Comparison of ENCODE assay signal across 19 cellular contexts in genomic region chr19:10278935-10279334, GRCh38. TPM values are rescaled to one million over a fixed set of nuclear protein-coding genes. Genes with fewer than 3 reads are reported as not detected.
DNase-seq lines count a peak whose midpoint lies in the region; ATAC-seq and TF ChIP-seq lines count a peak whose summit lies in the region.
"Had no signal": no experiment of that assay in that cellular context is flagged by ENCODE, and none has a peak within 500 bp of the region (broad histone marks: within the 10 kb centered on the region; RNA-seq: fewer than 3 reads in every experiment).

No MANE protein-coding gene starts in this region.

- H3K79me2 ChIP-seq in OCI-LY3 (ENCODE audit: low read length) (peaks cover 94% of the 10 kb centered on the region), PC-3 (ENCODE audit: low read length) (no peaks in the 10 kb centered on the region)

- no peaks in the 10 kb centered on the region for H3K9me3 Mint-ChIP-seq in activated CD4-positive, alpha-beta memory T cell treated with anti-CD3 and anti-CD28 coated beads, Interleukin-2, amount 10 ng/mL, durations not matched to agents 7 days and 5 days
- H3K9me3 Mint-ChIP-seq in activated CD4-positive, alpha-beta memory T cell treated with anti-CD3 and anti-CD28 coated beads for 36 hours, result no peaks in the 10 kb centered on the region
- no peaks in the 10 kb centered on the region for H3K9me3 Mint-ChIP-seq in endothelial cell (ENCODE audit: unreplicated experiment)
- H3K9me3 Mint-ChIP-seq in stimulated activated memory B cell treated with anti-CD40 and anti-IgM and Interleukin-4, amounts not matched to agents 10 μg/mL and 1 μg/mL and 100 μg/mL, for 72 hours, result no peaks in the 10 kb centered on the region
- H3K9me3 Mint-ChIP-seq: CD8-positive, alpha-beta T cell had no signal

- H3K27me3 Mint-ChIP-seq in activated CD4-positive, alpha-beta memory T cell treated with anti-CD3 and anti-CD28 coated beads, Interleukin-2, amount 10 ng/mL, durations not matched to agents 7 days and 5 days, result no peaks in the 10 kb centered on the region
- H3K27me3 Mint-ChIP-seq in activated CD4-positive, alpha-beta memory T cell treated with anti-CD3 and anti-CD28 coated beads for 36 hours, result no peaks in the 10 kb centered on the region
- H3K27me3 Mint-ChIP-seq in endothelial cell (ENCODE audit: unreplicated experiment), result peaks cover 6% of the 10 kb centered on the region
- H3K27me3 Mint-ChIP-seq in stimulated activated memory B cell treated with anti-CD40 and anti-IgM and Interleukin-4, amounts not matched to agents 10 μg/mL and 1 μg/mL and 100 μg/mL, for 72 hours, result no peaks in the 10 kb centered on the region

- no peaks in the 10 kb centered on the region for H3K9me2 ChIP-seq in PC-3 (replicated peaks; ENCODE audit: low read length)

- intact Hi-C loops in activated CD4-positive, alpha-beta memory T cell treated with anti-CD3 and anti-CD28 coated beads for 36 hours (cut with micrococcal nuclease), result no loop called here
- intact Hi-C loops in PC-3 (cut with micrococcal nuclease), result no loop called here
- intact Hi-C loops in testis (cut with DNase I; ENCODE audit: low total_unique reads), result no loop called here

- H3K36me3 ChIP-seq in OCI-LY3 (replicated peaks; ENCODE audit: low read depth, low read length) (peaks cover 72% of the 10 kb centered on the region), PC-3 (ENCODE audit: low read depth, low read length) (no peaks in the 10 kb centered on the region), testis (ENCODE audit: low read depth, missing control alignments) (no peaks in the 10 kb centered on the region)

- BruUV-seq in PC-3 (replicated peaks; lab: Mats Ljungman, UMichigan), result no TSS peak

- H4K20me1 ChIP-seq in OCI-LY3 (ENCODE audit: insufficient read depth, low read length), result peaks cover 89% of the 10 kb centered on the region
- no peaks in the 10 kb centered on the region for H4K20me1 ChIP-seq in PC-3 (ENCODE audit: low read length)

- no peak for ATAC-seq in stimulated activated memory B cell treated with anti-CD40 and anti-IgM and Interleukin-4, amounts not matched to agents 10 μg/mL and 1 μg/mL and 100 μg/mL, for 72 hours
- ATAC-seq in PC-3, result no peak
- ATAC-seq: CD8-positive, alpha-beta T cell had no signal

- H3K27me3 ChIP-seq in OCI-LY3 (ENCODE audit: low read depth, low read length), result no peaks in the 10 kb centered on the region
- H3K27me3 ChIP-seq in PC-3 (ENCODE audit: low read length), result no peaks in the 10 kb centered on the region
- H3K27me3 ChIP-seq in testis, result no peaks in the 10 kb centered on the region
- H3K27me3 ChIP-seq: BLaER1, Peyer's patch had no signal

- H3F3A ChIP-seq in PC-3 (ENCODE audit: low read length, unreplicated experiment), result no peaks in the 10 kb centered on the region

- no peak overlapping the region for H3K9ac ChIP-seq in OCI-LY3 (ENCODE audit: low read length)
- H3K9ac ChIP-seq in PC-3 (ENCODE audit: low read length), result no peak overlapping the region
- H3K9ac ChIP-seq: GM23248 had no signal

- peak overlapping the region; percentile 27 for H3K27ac ChIP-seq in OCI-LY3 (ENCODE audit: low read length)
- H3K27ac ChIP-seq in PC-3 (ENCODE audit: low read length), result no peak overlapping the region
- H3K27ac ChIP-seq in testis, result no peak overlapping the region
- H3K27ac ChIP-seq: BLaER1, GM23248 had no signal

- TF ChIP-seq CTCF in OCI-LY3 (IDR thresholded peaks at IDR 0.05; ENCODE audit: low read depth, low read length) (no peak), endothelial cell (IDR thresholded peaks at IDR 0.05; ENCODE audit: unreplicated experiment) (no peak), PC-3 (conservative IDR thresholded peaks at IDR 0.05; ENCODE audit: low read depth, low read length) (no peak), testis (IDR thresholded peaks at IDR 0.05) (no peak)

- H3K9me3 ChIP-seq in OCI-LY3 (ENCODE audit: insufficient read depth, low read length) (no peaks in the 10 kb centered on the region), PC-3 (ENCODE audit: low read length) (no peaks in the 10 kb centered on the region), testis (no peaks in the 10 kb centered on the region)
- H3K9me3 ChIP-seq: BLaER1, Peyer's patch had no signal

- H3K36me3 Mint-ChIP-seq in activated CD4-positive, alpha-beta memory T cell treated with anti-CD3 and anti-CD28 coated beads, Interleukin-2, amount 10 ng/mL, durations not matched to agents 7 days and 5 days (ENCODE audit: low read depth), result peaks cover 43% of the 10 kb centered on the region
- H3K36me3 Mint-ChIP-seq in activated CD4-positive, alpha-beta memory T cell treated with anti-CD3 and anti-CD28 coated beads for 36 hours, result peaks cover 44% of the 10 kb centered on the region
- no peaks in the 10 kb centered on the region for H3K36me3 Mint-ChIP-seq in endothelial cell (ENCODE audit: low read depth, unreplicated experiment)
- peaks cover 52% of the 10 kb centered on the region for H3K36me3 Mint-ChIP-seq in stimulated activated memory B cell treated with anti-CD40 and anti-IgM and Interleukin-4, amounts not matched to agents 10 μg/mL and 1 μg/mL and 100 μg/mL, for 72 hours

- no peak overlapping the region for H3K4me3 ChIP-seq in OCI-LY3 (ENCODE audit: low read length)
- no peak overlapping the region for H3K4me3 ChIP-seq in PC-3 (ENCODE audit: low read length)
- no peak overlapping the region for H3K4me3 ChIP-seq in testis
- H3K4me3 ChIP-seq: BLaER1, GM23248, Peyer's patch had no signal

- peak overlapping the region; percentile 44 for H3K27ac Mint-ChIP-seq in activated CD4-positive, alpha-beta memory T cell treated with anti-CD3 and anti-CD28 coated beads, Interleukin-2, amount 10 ng/mL, durations not matched to agents 7 days and 5 days
- H3K27ac Mint-ChIP-seq in activated CD4-positive, alpha-beta memory T cell treated with anti-CD3 and anti-CD28 coated beads for 36 hours, result no peak overlapping the region
- peak overlapping the region; percentile 57 for H3K27ac Mint-ChIP-seq in endothelial cell (ENCODE audit: unreplicated experiment)
- H3K27ac Mint-ChIP-seq in stimulated activated memory B cell treated with anti-CD40 and anti-IgM and Interleukin-4, amounts not matched to agents 10 μg/mL and 1 μg/mL and 100 μg/mL, for 72 hours, result peak overlapping the region; percentile 48
- H3K27ac Mint-ChIP-seq: CD8-positive, alpha-beta T cell had no signal

- H3K4me3 Mint-ChIP-seq in activated CD4-positive, alpha-beta memory T cell treated with anti-CD3 and anti-CD28 coated beads, Interleukin-2, amount 10 ng/mL, durations not matched to agents 7 days and 5 days, result no peak overlapping the region
- H3K4me3 Mint-ChIP-seq in activated CD4-positive, alpha-beta memory T cell treated with anti-CD3 and anti-CD28 coated beads for 36 hours, result no peak overlapping the region
- no peak overlapping the region for H3K4me3 Mint-ChIP-seq in endothelial cell (ENCODE audit: unreplicated experiment)
- peak overlapping the region; percentile 56 for H3K4me3 Mint-ChIP-seq in stimulated activated memory B cell treated with anti-CD40 and anti-IgM and Interleukin-4, amounts not matched to agents 10 μg/mL and 1 μg/mL and 100 μg/mL, for 72 hours
- H3K4me3 Mint-ChIP-seq: CD8-positive, alpha-beta T cell had no signal

- peaks cover 31% of the 10 kb centered on the region for H3K4me1 Mint-ChIP-seq in activated CD4-positive, alpha-beta memory T cell treated with anti-CD3 and anti-CD28 coated beads, Interleukin-2, amount 10 ng/mL, durations not matched to agents 7 days and 5 days
- H3K4me1 Mint-ChIP-seq in activated CD4-positive, alpha-beta memory T cell treated with anti-CD3 and anti-CD28 coated beads for 36 hours (ENCODE audit: low read depth), result peaks cover 21% of the 10 kb centered on the region
- H3K4me1 Mint-ChIP-seq in endothelial cell (ENCODE audit: unreplicated experiment), result no peaks in the 10 kb centered on the region
- H3K4me1 Mint-ChIP-seq in stimulated activated memory B cell treated with anti-CD40 and anti-IgM and Interleukin-4, amounts not matched to agents 10 μg/mL and 1 μg/mL and 100 μg/mL, for 72 hours, result peaks cover 52% of the 10 kb centered on the region

- H3K4me2 ChIP-seq in OCI-LY3 (ENCODE audit: low read length), result no peak overlapping the region
- H3K4me2 ChIP-seq in PC-3 (ENCODE audit: low read length), result no peak overlapping the region

- no peak for DNase-seq in activated CD4-positive, alpha-beta memory T cell treated with anti-CD3 and anti-CD28 coated beads, Interleukin-2, amount 10 ng/mL, durations not matched to agents 7 days and 5 days
- no peak for DNase-seq in activated CD4-positive, alpha-beta memory T cell treated with anti-CD3 and anti-CD28 coated beads for 36 hours
- DNase-seq in endothelial cell (ENCODE audit: low spot score) (no peak), PC-3 (no peak), testis (no peak), cortex of kidney (lab: John Stamatoyannopoulos, UW) (no peak)
- DNase-seq: CD8-positive, alpha-beta T cell; DMS79 treated with DMSO at 0.1 percent for 48 hours; GM23248; KG1; NCI-H1092 treated with DMSO at 0.1 percent for 48 hours; NCI-H2227 treated with DMSO at 0.1 percent for 48 hours; NCI-H524 treated with DMSO at 0.1 percent for 48 hours; Peyer's patch; Right ventricle myocardium superior had no signal

- CTCF ChIA-PET in activated CD4-positive, alpha-beta memory T cell treated with anti-CD3 and anti-CD28 coated beads, Interleukin-2, amount 10 ng/mL, durations not matched to agents 7 days and 5 days (lab: Charles Lee), result interaction anchor here (0.9 to 1.6 kb wide), 2 partner anchors 110 to 134 kb away, joined by 3 to 6 read pairs; no protein-coding TSS in a partner anchor
- CTCF ChIA-PET in activated CD4-positive, alpha-beta memory T cell treated with anti-CD3 and anti-CD28 coated beads for 36 hours (lab: Charles Lee), result interaction anchor here (0.6 to 0.9 kb wide), 2 partner anchors 110 to 125 kb away, joined by 3 read pairs; no protein-coding TSS in a partner anchor
- CTCF ChIA-PET in PC-3 (lab: Charles Lee), result no interaction called here

- WGBS in testis, 2 donors, result 86 to 100% methylated on average over 1 of the region's 1 CpG

- no peak overlapping the region for H2AFZ ChIP-seq in OCI-LY3 (ENCODE audit: low read depth, low read length)
- no peak overlapping the region for H2AFZ ChIP-seq in PC-3 (ENCODE audit: low read length)
- H2AFZ ChIP-seq: GM23248 had no signal

- TF ChIP-seq POLR2A in testis (IDR thresholded peaks at IDR 0.05), result no peak

- POLR2A ChIA-PET in activated CD4-positive, alpha-beta memory T cell treated with anti-CD3 and anti-CD28 coated beads, Interleukin-2, amount 10 ng/mL, durations not matched to agents 7 days and 5 days (lab: Charles Lee), result interaction anchor here (3.7 kb wide), 1 partner anchor 8 kb away, joined by 23 read pairs; the partner anchor contains the start of gene ICAM1
- POLR2A ChIA-PET in activated CD4-positive, alpha-beta memory T cell treated with anti-CD3 and anti-CD28 coated beads for 36 hours (lab: Charles Lee), result interaction anchor here (2.4 kb wide), 1 partner anchor 8 kb away, joined by 15 read pairs; the partner anchor contains the start of gene ICAM1
- POLR2A ChIA-PET in PC-3 (lab: Charles Lee; ENCODE audit: unreplicated experiment), result no interaction called here

- H3K4me1 ChIP-seq in OCI-LY3 (ENCODE audit: low read length) (peaks cover 41% of the 10 kb centered on the region), PC-3 (ENCODE audit: insufficient read depth, low read length) (peaks cover 7% of the 10 kb centered on the region), testis (no peaks in the 10 kb centered on the region)

RNA-seq across cellular contexts. Expression of gene ICAM4, which starts 7.8 kb away (rescaled TPM):
- 1 to 10 TPM; 1.5 to 2.0 TPM for total RNA-seq in activated CD4-positive, alpha-beta memory T cell treated with anti-CD3 and anti-CD28 coated beads, Interleukin-2, amount 10 ng/mL, durations not matched to agents 7 days and 5 days
- total RNA-seq in activated CD4-positive, alpha-beta memory T cell treated with anti-CD3 and anti-CD28 coated beads for 36 hours, result under 1 TPM; 0.34 to 0.59 TPM
- total RNA-seq in endothelial cell (ENCODE audit: unreplicated experiment) (0.36 TPM), PC-3 (2014; rRNA removed) (not detected in 2 replicates), testis (under 1 TPM; 0.25 to 0.47 TPM)
- 0.28 TPM for polyA plus RNA-seq in testis (ENCODE audit: insufficient read depth, low read depth, low replicate concordance)
- total RNA-seq: MCF 10A, Peyer's patch had no signal

RNA-seq across cellular contexts. Expression of gene ICAM1, which starts 8.0 kb away (rescaled TPM):
- 10 to 100 TPM; 23.8 to 24.3 TPM for total RNA-seq in activated CD4-positive, alpha-beta memory T cell treated with anti-CD3 and anti-CD28 coated beads, Interleukin-2, amount 10 ng/mL, durations not matched to agents 7 days and 5 days
- 10 to 100 TPM; 45.2 to 46.4 TPM for total RNA-seq in activated CD4-positive, alpha-beta memory T cell treated with anti-CD3 and anti-CD28 coated beads for 36 hours
- total RNA-seq in endothelial cell (ENCODE audit: unreplicated experiment), result 7.2 TPM
- 9.4 and 15.3 TPM in 2 replicates for total RNA-seq in PC-3 (2014; rRNA removed)
- 10 to 100 TPM; 10.1 to 18.0 TPM for total RNA-seq in testis
- 14.3 TPM for polyA plus RNA-seq in testis (ENCODE audit: insufficient read depth, low read depth, low replicate concordance)

RNA-seq across cellular contexts. Expression of gene ICAM5, which starts 10.8 kb away (rescaled TPM):
- 1 to 10 TPM in 1 of 2 experiments, under 1 TPM in 1; 0.53 to 1.1 TPM for total RNA-seq in activated CD4-positive, alpha-beta memory T cell treated with anti-CD3 and anti-CD28 coated beads, Interleukin-2, amount 10 ng/mL, durations not matched to agents 7 days and 5 days
- total RNA-seq in activated CD4-positive, alpha-beta memory T cell treated with anti-CD3 and anti-CD28 coated beads for 36 hours, result 1 to 10 TPM; 1.1 to 1.3 TPM
- total RNA-seq in endothelial cell (ENCODE audit: unreplicated experiment) (not detected), PC-3 (2014; rRNA removed) (1.8 and 2.0 TPM in 2 replicates), testis (1 to 10 TPM; 4.3 to 7.6 TPM)
- polyA plus RNA-seq in testis (ENCODE audit: insufficient read depth, low read depth, low replicate concordance), result 5.4 TPM
- total RNA-seq: CD8-positive, alpha-beta T cell had no signal

RNA-seq across cellular contexts. Expression of gene MRPL4, which starts 26.9 kb away (rescaled TPM):
- 10 to 100 TPM; 55.4 to 58.6 TPM for total RNA-seq in activated CD4-positive, alpha-beta memory T cell treated with anti-CD3 and anti-CD28 coated beads, Interleukin-2, amount 10 ng/mL, durations not matched to agents 7 days and 5 days
- 100 to 1,000 TPM; 106 to 115 TPM for total RNA-seq in activated CD4-positive, alpha-beta memory T cell treated with anti-CD3 and anti-CD28 coated beads for 36 hours
- total RNA-seq in endothelial cell (ENCODE audit: unreplicated experiment) (51.3 TPM), PC-3 (2014; rRNA removed) (336 and 427 TPM in 2 replicates), testis (10 to 100 TPM; 63.5 to 91.8 TPM)
- 53.3 TPM for polyA plus RNA-seq in testis (ENCODE audit: insufficient read depth, low read depth, low replicate concordance)

RNA-seq across cellular contexts. Expression of gene ZGLP1, which starts 30.7 kb away (rescaled TPM):
- 1 to 10 TPM; 1.0 to 1.4 TPM for total RNA-seq in activated CD4-positive, alpha-beta memory T cell treated with anti-CD3 and anti-CD28 coated beads, Interleukin-2, amount 10 ng/mL, durations not matched to agents 7 days and 5 days
- total RNA-seq in activated CD4-positive, alpha-beta memory T cell treated with anti-CD3 and anti-CD28 coated beads for 36 hours, result 1 to 10 TPM in 1 of 2 experiments, under 1 TPM in 1; 0.85 to 2.0 TPM
- total RNA-seq in endothelial cell (ENCODE audit: unreplicated experiment) (8.2 TPM), PC-3 (2014; rRNA removed) (1.4 and 1.8 TPM in 2 replicates), testis (10 to 100 TPM; 12.8 to 22.1 TPM)
- polyA plus RNA-seq in testis (ENCODE audit: insufficient read depth, low read depth, low replicate concordance), result 10.5 TPM
